Comparison of ENCODE assay signal across 21 cellular contexts in the genomic region with DNA sequence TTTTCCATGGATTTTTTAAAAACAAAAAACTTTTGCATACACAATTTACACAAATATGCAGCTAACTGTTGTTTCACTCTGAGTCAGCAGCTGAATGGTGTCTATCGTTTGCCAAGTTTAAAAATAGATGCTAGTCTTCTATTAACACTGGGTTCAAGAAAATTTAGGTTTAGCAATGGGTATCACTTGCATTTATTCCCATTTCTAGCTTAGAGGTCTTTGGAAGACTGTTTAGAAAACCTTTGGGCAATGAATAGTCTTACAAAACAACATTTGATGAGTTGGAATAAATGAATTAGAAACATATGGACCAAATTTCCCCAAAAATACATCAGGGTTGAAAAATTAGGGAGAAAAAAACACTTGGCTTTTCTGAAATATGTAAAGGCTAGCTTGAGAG.
"Had no signal": no experiment of that assay in that cellular context is flagged by ENCODE, and none has a peak within 500 bp of the region (broad histone marks: within the 10 kb centered on the region; RNA-seq: fewer than 3 reads in every experiment).

No MANE protein-coding gene starts in this region.

- H3K4me3 Mint-ChIP-seq: activated B cell treated with CpG ODN at 0.5 μM for 24 hours; activated CD8-positive, alpha-beta T cell treated with anti-CD3 and anti-CD28 coated beads, Interleukin-2, amount 10 ng/mL, durations not matched to agents 7 days and 5 days; activated naive CD8-positive, alpha-beta T cell; dendritic cell treated with granulocyte-macrophage colony-stimulating factor and Interleukin-4, amounts not matched to agents 40 ng/mL and 50 ng/mL, for 4 days; effector memory CD8-positive, alpha-beta T cell; nephron; T-helper 2 cell treated with Interferon-gamma antibody and Interleukin-4, amounts not matched to agents 5 μg/mL and 100 μg/mL, for 36 hours had no signal

- H3K4me1 Mint-ChIP-seq: activated B cell treated with CpG ODN at 0.5 μM for 24 hours, nephron had no signal

- H3K27me3 Mint-ChIP-seq: activated B cell treated with CpG ODN at 0.5 μM for 24 hours; activated naive CD8-positive, alpha-beta T cell; dendritic cell treated with granulocyte-macrophage colony-stimulating factor and Interleukin-4, amounts not matched to agents 40 ng/mL and 50 ng/mL, for 4 days; effector memory CD8-positive, alpha-beta T cell; progenitor cell of endocrine pancreas had no signal

- H3K9me3 Mint-ChIP-seq: T-helper 2 cell treated with Interferon-gamma antibody and Interleukin-4, amounts not matched to agents 5 μg/mL and 100 μg/mL, for 36 hours had no signal

- ATAC-seq: activated CD8-positive, alpha-beta T cell treated with anti-CD3 and anti-CD28 coated beads, Interleukin-2, amount 10 ng/mL, durations not matched to agents 7 days and 5 days; effector memory CD8-positive, alpha-beta T cell; foreskin keratinocyte; left ventricle myocardium superior; right cardiac atrium; stimulated activated naive CD8-positive, alpha-beta T cell treated with anti-CD3 and anti-CD28 coated beads, Interleukin-15, Interleukin-2, amounts not matched to agents 100 U/mL and 50 U/mL, for 24 hours had no signal

- DNase-seq: activated B cell treated with CpG ODN at 0.5 μM for 24 hours; activated CD4-positive, alpha-beta T cell treated with anti-CD3 and anti-CD28 coated beads for 48 hours; activated CD8-positive, alpha-beta T cell treated with anti-CD3 and anti-CD28 coated beads, Interleukin-2, amount 10 ng/mL, durations not matched to agents 7 days and 5 days; activated gamma-delta T cell treated with Interleukin-2 at 50 U/mL for 16 hours; cerebellar nuclear complex; effector memory CD8-positive, alpha-beta T cell; foreskin keratinocyte; glutamatergic neuron; kidney glomerular epithelial cell; left ventricle myocardium superior; mesendoderm; nucleus accumbens; right cardiac atrium; small intestine; stimulated activated naive CD8-positive, alpha-beta T cell treated with anti-CD3 and anti-CD28 coated beads, Interleukin-15, Interleukin-2, amounts not matched to agents 100 U/mL and 50 U/mL, for 24 hours; SW 1271 had no signal

- H3K36me3 Mint-ChIP-seq: activated naive CD8-positive, alpha-beta T cell had no signal

- H3K27ac Mint-ChIP-seq: activated B cell treated with CpG ODN at 0.5 μM for 24 hours; activated CD8-positive, alpha-beta T cell treated with anti-CD3 and anti-CD28 coated beads, Interleukin-2, amount 10 ng/mL, durations not matched to agents 7 days and 5 days; activated naive CD8-positive, alpha-beta T cell; dendritic cell treated with granulocyte-macrophage colony-stimulating factor and Interleukin-4, amounts not matched to agents 40 ng/mL and 50 ng/mL, for 4 days; effector memory CD8-positive, alpha-beta T cell; nephron; progenitor cell of endocrine pancreas; T-helper 2 cell treated with Interferon-gamma antibody and Interleukin-4, amounts not matched to agents 5 μg/mL and 100 μg/mL, for 36 hours had no signal

- H3K27ac ChIP-seq: foreskin keratinocyte had no signal

- FAIRE-seq: small intestine had no signal
